19 cellular contexts compared by ENCODE assay signal in genomic region chr1:54919367-54920359, GRCh38.
"Had no signal": no experiment of that assay in that cellular context is flagged by ENCODE, and none has a peak within 500 bp of the region (broad histone marks: within the 10 kb centered on the region; RNA-seq: fewer than 3 reads in every experiment).

No MANE protein-coding gene starts in this region.

- H3K4me1 Mint-ChIP-seq: activated naive CD4-positive, alpha-beta T cell treated with anti-CD3 and anti-CD28 coated beads, Interleukin-2, amount 10 ng/mL, durations not matched to agents 7 days and 5 days; central memory CD8-positive, alpha-beta T cell; nephron progenitor cell; stimulated activated naive CD8-positive, alpha-beta T cell treated with anti-CD3 and anti-CD28 coated beads, Interleukin-15, amount 100 ng/mL, for 72 hours had no signal

- H3K27me3 Mint-ChIP-seq: type B pancreatic cell had no signal

- H3K4me3 ChIP-seq: coronary artery, gastroesophageal sphincter, skin epidermis had no signal

- H3K36me3 ChIP-seq: brain microvascular endothelial cell, gastroesophageal sphincter had no signal

- DNase-seq: activated CD4-positive, alpha-beta T cell treated with anti-CD3 and anti-CD28 coated beads for 48 hours; activated CD4-positive, CD25-positive, alpha-beta regulatory T cell; activated CD8-positive, alpha-beta T cell treated with anti-CD3 and anti-CD28 coated beads, Interleukin-2, amount 10 ng/mL, durations not matched to agents 7 days and 5 days; activated naive CD4-positive, alpha-beta T cell treated with anti-CD3 and anti-CD28 coated beads, Interleukin-2, amount 10 ng/mL, durations not matched to agents 7 days and 5 days; activated T-cell treated with anti-CD3 and anti-CD28 coated beads, Interleukin-2, amount 50 U/mL, for 24 hours; aorta; brain microvascular endothelial cell; midbrain; nephron progenitor cell; occipital lobe; stimulated activated CD4-positive, alpha-beta T cell treated with anti-CD3 and anti-CD28 coated beads, Interleukin-15, amount 100 ng/mL, for 24 hours; stimulated activated CD4-positive, alpha-beta T cell treated with anti-CD3 and anti-CD28 coated beads, Interleukin-2, amount 100 ng/mL, for 48 hours; stimulated activated naive CD8-positive, alpha-beta T cell treated with anti-CD3 and anti-CD28 coated beads, Interleukin-15, amount 100 ng/mL, for 72 hours had no signal

- ATAC-seq: activated CD8-positive, alpha-beta T cell treated with anti-CD3 and anti-CD28 coated beads, Interleukin-2, amount 10 ng/mL, durations not matched to agents 7 days and 5 days; gastroesophageal sphincter; stimulated activated naive CD8-positive, alpha-beta T cell treated with anti-CD3 and anti-CD28 coated beads, Interleukin-15, amount 100 ng/mL, for 72 hours had no signal

- H3K4me3 Mint-ChIP-seq: activated CD8-positive, alpha-beta T cell treated with anti-CD3 and anti-CD28 coated beads, Interleukin-2, amount 10 ng/mL, durations not matched to agents 7 days and 5 days; activated naive CD4-positive, alpha-beta T cell treated with anti-CD3 and anti-CD28 coated beads, Interleukin-2, amount 10 ng/mL, durations not matched to agents 7 days and 5 days; activated T-cell treated with anti-CD3 and anti-CD28 coated beads, Interleukin-2, amount 50 U/mL, for 24 hours; central memory CD8-positive, alpha-beta T cell; nephron progenitor cell; stimulated activated naive CD8-positive, alpha-beta T cell treated with anti-CD3 and anti-CD28 coated beads, Interleukin-15, amount 100 ng/mL, for 72 hours; T-helper 2 cell treated with Interferon-gamma antibody and Interleukin-4, amounts not matched to agents 5 μg/mL and 100 μg/mL, for 36 hours; type B pancreatic cell had no signal

- H3K4me1 ChIP-seq: gastroesophageal sphincter had no signal

- H3K27me3 ChIP-seq: brain microvascular endothelial cell, gastroesophageal sphincter had no signal

- H3K27ac Mint-ChIP-seq: activated CD8-positive, alpha-beta T cell treated with anti-CD3 and anti-CD28 coated beads, Interleukin-2, amount 10 ng/mL, durations not matched to agents 7 days and 5 days; activated naive CD4-positive, alpha-beta T cell treated with anti-CD3 and anti-CD28 coated beads, Interleukin-2, amount 10 ng/mL, durations not matched to agents 7 days and 5 days; activated T-cell treated with anti-CD3 and anti-CD28 coated beads, Interleukin-2, amount 50 U/mL, for 24 hours; nephron progenitor cell; stimulated activated naive CD8-positive, alpha-beta T cell treated with anti-CD3 and anti-CD28 coated beads, Interleukin-15, amount 100 ng/mL, for 72 hours; T-helper 2 cell treated with Interferon-gamma antibody and Interleukin-4, amounts not matched to agents 5 μg/mL and 100 μg/mL, for 36 hours; type B pancreatic cell had no signal

- H3K27ac ChIP-seq: brain microvascular endothelial cell, coronary artery, gastroesophageal sphincter, skin epidermis had no signal

- H3K9me3 Mint-ChIP-seq: activated naive CD4-positive, alpha-beta T cell treated with anti-CD3 and anti-CD28 coated beads, Interleukin-2, amount 10 ng/mL, durations not matched to agents 7 days and 5 days; activated T-cell treated with anti-CD3 and anti-CD28 coated beads, Interleukin-2, amount 50 U/mL, for 24 hours; central memory CD8-positive, alpha-beta T cell; nephron progenitor cell; stimulated activated naive CD8-positive, alpha-beta T cell treated with anti-CD3 and anti-CD28 coated beads, Interleukin-15, amount 100 ng/mL, for 72 hours; T-helper 2 cell treated with Interferon-gamma antibody and Interleukin-4, amounts not matched to agents 5 μg/mL and 100 μg/mL, for 36 hours; type B pancreatic cell had no signal

- H3K36me3 Mint-ChIP-seq: activated naive CD4-positive, alpha-beta T cell treated with anti-CD3 and anti-CD28 coated beads, Interleukin-2, amount 10 ng/mL, durations not matched to agents 7 days and 5 days; type B pancreatic cell had no signal

- H3K9me3 ChIP-seq: gastroesophageal sphincter had no signal
